9 cellular contexts compared by ENCODE assay signal in the genomic region with DNA sequence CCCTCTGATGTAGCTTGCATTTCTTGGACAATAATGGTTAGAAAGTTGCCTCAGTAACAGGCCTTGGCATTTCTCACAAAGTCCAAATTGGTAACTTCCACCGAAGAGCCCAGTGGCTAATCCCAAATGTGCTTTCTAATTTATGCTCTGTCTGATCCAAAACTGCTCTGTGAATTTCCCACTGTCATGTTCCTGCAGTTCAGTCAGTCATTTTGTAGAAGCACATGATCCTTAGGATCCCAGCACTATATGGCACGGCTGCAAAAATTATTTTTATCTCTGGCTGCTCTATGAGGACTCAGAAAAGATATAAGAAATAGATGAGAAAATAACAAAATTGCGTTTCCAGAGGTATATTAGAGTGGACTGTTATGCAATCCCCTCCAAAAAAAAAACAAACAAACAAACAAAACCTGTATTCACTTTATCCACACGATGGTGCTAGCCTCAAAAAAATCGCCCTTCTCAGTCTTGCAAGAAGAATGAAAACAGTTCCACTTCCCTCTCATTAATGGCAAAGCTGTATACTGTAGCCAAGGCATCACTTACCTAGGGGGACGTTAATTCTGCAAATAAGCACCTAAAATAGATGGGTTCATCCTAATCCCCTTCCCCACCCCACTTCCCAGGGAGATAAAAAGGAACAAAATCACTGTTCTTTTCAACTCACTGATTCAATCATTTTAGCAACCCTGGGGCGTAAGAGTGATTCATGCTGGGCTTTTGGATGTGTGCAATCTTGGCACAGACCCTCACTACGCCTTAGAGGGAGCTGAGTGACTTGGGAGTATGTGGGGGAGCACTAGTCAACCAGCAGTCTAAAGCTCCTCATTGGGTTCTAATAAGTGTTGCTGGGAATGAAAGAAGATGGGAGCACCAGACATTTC.
DNase-seq lines count a peak whose midpoint lies in the region; ATAC-seq and TF ChIP-seq lines count a peak whose summit lies in the region.
"Had no signal": no experiment of that assay in that cellular context is flagged by ENCODE, and none has a peak within 500 bp of the region (broad histone marks: within the 10 kb centered on the region; RNA-seq: fewer than 3 reads in every experiment).

No MANE protein-coding gene starts in this region.

- H2AFZ ChIP-seq in MM.1S (ENCODE audit: low read length), result no peak overlapping the region

- intact Hi-C loops in Calu3 (cut with micrococcal nuclease; ENCODE audit: unreplicated experiment) (loop anchor here (2.0 to 10.0 kb wide), 3 partner anchors 395 to 689 kb away; no protein-coding TSS in a partner anchor), activated B cell treated with CpG ODN at 0.5 μM for 24 hours (cut with micrococcal nuclease) (loop anchor here (1.0 to 10.0 kb wide), 4 partner anchors 257 to 699 kb away; partner anchors contain the start of gene SPRED1), Right ventricle myocardium superior (cut with DNase I) (loop anchor here (10.0 kb wide), 1 partner anchor 419 kb away; no protein-coding TSS in a partner anchor)

- ATAC-seq in GM19438 (IDR thresholded peaks at IDR 0.05; ENCODE audit: low read depth, unreplicated experiment) (peak; percentile 54), activated B cell treated with CpG ODN at 0.5 μM for 24 hours (ENCODE audit: low read depth) (peak; percentile 47), Right ventricle myocardium superior (ENCODE audit: poor library complexity) (peak; percentile 88)

- no peaks in the 10 kb centered on the region for H3K9me2 ChIP-seq in MM.1S (replicated peaks; ENCODE audit: insufficient read depth, low read length)

- BruUV-seq in Calu3 (replicated peaks; lab: Mats Ljungman, UMichigan), result no TSS peak

- H3K27ac ChIP-seq in MM.1S (ENCODE audit: low read length), result no peak overlapping the region

- H3K4me1 Mint-ChIP-seq in Calu3 (ENCODE audit: low read depth, unreplicated experiment), result no peaks in the 10 kb centered on the region
- H3K4me1 Mint-ChIP-seq in activated B cell treated with CpG ODN at 0.5 μM for 24 hours, result no peaks in the 10 kb centered on the region

- no peaks in the 10 kb centered on the region for H3K9me3 ChIP-seq in MM.1S (replicated peaks; ENCODE audit: insufficient read depth, low read length)

- H3K4me3 ChIP-seq in MM.1S (ENCODE audit: low read length), result no peak overlapping the region
- H3K4me3 ChIP-seq in retinal pigment epithelial cell (ENCODE audit: low read length), result no peak overlapping the region

- H3K9me3 Mint-ChIP-seq in Calu3 (ENCODE audit: low read depth, unreplicated experiment) (no peaks in the 10 kb centered on the region), activated B cell treated with CpG ODN at 0.5 μM for 24 hours (no peaks in the 10 kb centered on the region)
- H3K9me3 Mint-ChIP-seq: T-helper 1 cell treated with Interleukin-12 subunit alpha and Interleukin-12 subunit beta and Interleukin-4 antibody, amounts not matched to agents 30 μg/mL and 1 μg/mL, for 36 hours had no signal

- H4K20me1 ChIP-seq in MM.1S (ENCODE audit: insufficient read depth, low read length), result no peaks in the 10 kb centered on the region

- H3K27ac Mint-ChIP-seq in Calu3 (ENCODE audit: unreplicated experiment) (no peak overlapping the region), activated B cell treated with CpG ODN at 0.5 μM for 24 hours (no peak overlapping the region)
- H3K27ac Mint-ChIP-seq: T-helper 1 cell treated with Interleukin-12 subunit alpha and Interleukin-12 subunit beta and Interleukin-4 antibody, amounts not matched to agents 30 μg/mL and 1 μg/mL, for 36 hours had no signal

- H3K4me3 Mint-ChIP-seq in Calu3 (ENCODE audit: low read depth, unreplicated experiment), result no peak overlapping the region
- H3K4me3 Mint-ChIP-seq in activated B cell treated with CpG ODN at 0.5 μM for 24 hours, result no peak overlapping the region
- H3K4me3 Mint-ChIP-seq: T-helper 1 cell treated with Interleukin-12 subunit alpha and Interleukin-12 subunit beta and Interleukin-4 antibody, amounts not matched to agents 30 μg/mL and 1 μg/mL, for 36 hours had no signal

- DNase-seq in Calu3 (no peak), MM.1S (peak; percentile 70), activated B cell treated with CpG ODN at 0.5 μM for 24 hours (no peak), Right ventricle myocardium superior (no peak), retinal pigment epithelial cell (ENCODE audit: low read depth) (peak; percentile 34)
- no peak for DNase-seq in effector CD8-positive, alpha-beta T cell (lab: John Stamatoyannopoulos, UW)
- DNase-seq in activated effector memory CD4-positive, alpha-beta T cell treated with Interleukin-2 at 50 U/mL for 16 hours, result no peak

- POLR2A ChIA-PET in activated B cell treated with CpG ODN at 0.5 μM for 24 hours (lab: Charles Lee), result no interaction called here

- H3K79me2 ChIP-seq in MM.1S (ENCODE audit: low read length), result no peaks in the 10 kb centered on the region

- H3K36me3 ChIP-seq in MM.1S (replicated peaks; ENCODE audit: insufficient read depth, low read length), result no peaks in the 10 kb centered on the region

- H3F3A ChIP-seq in MM.1S (ENCODE audit: insufficient read depth, low read length), result no peaks in the 10 kb centered on the region

- H3K27me3 Mint-ChIP-seq in Calu3 (ENCODE audit: unreplicated experiment), result no peaks in the 10 kb centered on the region
- peaks cover 16% of the 10 kb centered on the region for H3K27me3 Mint-ChIP-seq in activated B cell treated with CpG ODN at 0.5 μM for 24 hours

- CTCF ChIA-PET in Calu3 (lab: Charles Lee) (interaction anchor here (0.7 to 1.5 kb wide), 3 partner anchors 73 to 704 kb away, joined by 3 to 4 read pairs (median 3); no protein-coding TSS in a partner anchor), activated B cell treated with CpG ODN at 0.5 μM for 24 hours (lab: Charles Lee) (interaction anchor here (0.7 to 3.6 kb wide), 9 partner anchors 11 to 398 kb away, joined by 3 to 54 read pairs (median 4); no protein-coding TSS in a partner anchor)

- H3K36me3 Mint-ChIP-seq in Calu3 (ENCODE audit: insufficient read depth, unreplicated experiment), result no peaks in the 10 kb centered on the region
- H3K36me3 Mint-ChIP-seq in activated B cell treated with CpG ODN at 0.5 μM for 24 hours (ENCODE audit: low read depth), result no peaks in the 10 kb centered on the region

- no peak overlapping the region for H3K4me2 ChIP-seq in MM.1S (ENCODE audit: low read depth, low read length)

- TF ChIP-seq CTCF in Calu3 (IDR thresholded peaks at IDR 0.05; ENCODE audit: unreplicated experiment) (peak; percentile 22), MM.1S (IDR thresholded peaks at IDR 0.05; ENCODE audit: low read length) (peak; percentile 66), activated B cell treated with CpG ODN at 0.5 μM for 24 hours (IDR thresholded peaks at IDR 0.05) (no peak), retinal pigment epithelial cell (conservative IDR thresholded peaks at IDR 0.05; ENCODE audit: low read depth, low read length) (peak; percentile 62)

- no peak overlapping the region for H3K9ac ChIP-seq in MM.1S (ENCODE audit: low read length)

- no peaks in the 10 kb centered on the region for H3K4me1 ChIP-seq in MM.1S (ENCODE audit: low read length)

- H3K27me3 ChIP-seq in MM.1S (replicated peaks; ENCODE audit: insufficient read depth, low read length), result no peaks in the 10 kb centered on the region

Comparison
In these comparisons a context has a peak if more than half of its experiments do, and no peak if none do; other contexts are left out.
1. DNase-seq: peak in MM.1S (single experiment) and retinal pigment epithelial cell (single experiment); none in Calu3 (single experiment), activated B cell treated with CpG ODN at 0.5 μM for 24 hours (single experiment), Right ventricle myocardium superior (single experiment), effector CD8-positive, alpha-beta T cell (single experiment) and activated effector memory CD4-positive, alpha-beta T cell treated with Interleukin-2 at 50 U/mL for 16 hours (single experiment).
2. Peak in every context shown above with its lines, with median percentiles within 50 percentile points of each other: ATAC-seq.